In genomic region chr3:50299929-50300680, GRCh38 we compare ENCODE assay signal across 8 cellular contexts. TPM values are rescaled to one million over a fixed set of nuclear protein-coding genes. Genes with fewer than 3 reads are reported as not detected.
DNase-seq lines count a peak whose midpoint lies in the region; ATAC-seq, FAIRE-seq and TF ChIP-seq lines count a peak whose summit lies in the region.

No MANE protein-coding gene starts in this region.

- no peak for ATAC-seq in GM18511 (IDR thresholded peaks at IDR 0.05; ENCODE audit: unreplicated experiment)

- H3K4me1 Mint-ChIP-seq in astrocyte (ENCODE audit: low read depth, unreplicated experiment) (peaks cover 11% of the 10 kb centered on the region), immature natural killer cell (peaks cover 27 to 34% of the 10 kb centered on the region in 2 donors)

- H3K27me3 Mint-ChIP-seq in astrocyte (ENCODE audit: low read depth, unreplicated experiment) = no peaks in the 10 kb centered on the region
- H3K27me3 Mint-ChIP-seq in immature natural killer cell (ENCODE audit: low read depth in 3 of 3) = peaks cover 0 to 4% (median 0%) of the 10 kb centered on the region in 3 donors

- H3K9ac ChIP-seq in astrocyte (ENCODE audit: low read length) = peak overlapping the region; percentile 78

- peak overlapping the region; percentile 70 for H3K27ac ChIP-seq in astrocyte (ENCODE audit: low read depth, low read length)
- H3K27ac ChIP-seq in skin epidermis = peak overlapping the region; percentile 54 to 95 (median 86)

- peak overlapping the region; percentile 89 for H2AFZ ChIP-seq in astrocyte (ENCODE audit: low read depth, low read length)

- no peaks in the 10 kb centered on the region for H4K20me1 ChIP-seq in astrocyte (ENCODE audit: insufficient read depth, low read length)

- H3K36me3 Mint-ChIP-seq in astrocyte (ENCODE audit: low read depth, unreplicated experiment) (no peaks in the 10 kb centered on the region), immature natural killer cell (no peaks in the 10 kb centered on the region)

- peaks cover 17% of the 10 kb centered on the region for H3K4me1 ChIP-seq in astrocyte (ENCODE audit: insufficient read depth, low read length)

- peak overlapping the region; percentile 96 for H3K4me3 Mint-ChIP-seq in astrocyte (ENCODE audit: unreplicated experiment)
- H3K4me3 Mint-ChIP-seq in immature natural killer cell = peak overlapping the region; percentile 92 to 98 (median 95)

- peak overlapping the region; percentile 41 for H3K27ac Mint-ChIP-seq in astrocyte (ENCODE audit: unreplicated experiment)
- H3K27ac Mint-ChIP-seq in immature natural killer cell = peak overlapping the region; percentile 95 to 99 (median 98)

- DNase-seq in COLO829 (ENCODE audit: low spot score) (peak; percentile 79), MV-4-11 (lab: John Stamatoyannopoulos, UW) (peak; percentile 92), astrocyte (ENCODE audit: low read depth) (peak; percentile 47), immature natural killer cell (no peak), NCI-H187 (lab: John Stamatoyannopoulos, UW) (no peak), HPDE6-E6E7 (ENCODE audit: extremely low spot score) (no peak)

- TF ChIP-seq CTCF in astrocyte (IDR thresholded peaks at IDR 0.05; ENCODE audit: insufficient read depth, low read depth, low read length) = no peak

- H3K4me3 ChIP-seq in astrocyte (ENCODE audit: insufficient read depth, low read depth, low read length) (peak overlapping the region; percentile 61), skin epidermis (peak overlapping the region; percentile 21 to 69 (median 64))

- peak overlapping the region; percentile 91 for H3K4me2 ChIP-seq in astrocyte (ENCODE audit: low read length)

- peaks cover 7% of the 10 kb centered on the region for H3K79me2 ChIP-seq in astrocyte (ENCODE audit: insufficient read depth, low read length)

- H3K9me3 ChIP-seq in astrocyte (ENCODE audit: insufficient read depth, low read depth, low read length) = no peaks in the 10 kb centered on the region

- no peaks in the 10 kb centered on the region for H3K9me3 Mint-ChIP-seq in astrocyte (ENCODE audit: unreplicated experiment)
- H3K9me3 Mint-ChIP-seq in immature natural killer cell = no peaks in the 10 kb centered on the region

- no peaks in the 10 kb centered on the region for H3K36me3 ChIP-seq in astrocyte (ENCODE audit: insufficient read depth, low read length)

- no peaks in the 10 kb centered on the region for H3K27me3 ChIP-seq in astrocyte (ENCODE audit: insufficient read depth, low read length)

- FAIRE-seq in astrocyte (lab: Jason Lieb, UNC) = no peak

RNA-seq across cellular contexts. Expression of gene HYAL3, which starts 0.9 kb away (rescaled TPM):
- 6.3 and 6.9 TPM in 2 replicates for total RNA-seq in astrocyte
- 1 to 10 TPM; 1.5 to 2.4 (median 2.2) TPM for polyA plus RNA-seq in immature natural killer cell

RNA-seq across cellular contexts. Expression of gene NAA80, which starts 0.9 kb away (rescaled TPM):
- total RNA-seq in astrocyte = 6.3 and 7.0 TPM in 2 replicates
- 10 to 100 TPM in 2 of 3 donors, 1 to 10 TPM in 1; 4.7 to 13.4 (median 10.5) TPM for polyA plus RNA-seq in immature natural killer cell

RNA-seq across cellular contexts. Expression of gene HYAL1, which starts 3.3 kb away (rescaled TPM):
- 0.27 and 0.46 TPM in 2 replicates for total RNA-seq in astrocyte
- under 1 TPM in 2 of 3 donors, not detected in 1; 0.18 to 0.57 TPM for polyA plus RNA-seq in immature natural killer cell

RNA-seq across cellular contexts. Expression of gene IFRD2, which starts 7.9 kb away (rescaled TPM):
- 59.2 and 66.8 TPM in 2 replicates for total RNA-seq in astrocyte
- 10 to 100 TPM; 38.0 to 54.3 (median 51.3) TPM for polyA plus RNA-seq in immature natural killer cell

RNA-seq across cellular contexts. Expression of gene LSMEM2, which starts 21.2 kb away (rescaled TPM):
- 0.30 TPM in 1 of 2 replicates, not detected in the other for total RNA-seq in astrocyte
- polyA plus RNA-seq in immature natural killer cell = not detected

Comparison
In these comparisons a context has a peak if more than half of its experiments do, and no peak if none do; other contexts are left out.
1. DNase-seq: peak in COLO829 (single experiment), MV-4-11 (single experiment) and astrocyte (single experiment); none in immature natural killer cell (0 of 3), NCI-H187 (0 of 2) and HPDE6-E6E7 (single experiment).